7 cellular contexts compared by ENCODE assay signal in the genomic region with DNA sequence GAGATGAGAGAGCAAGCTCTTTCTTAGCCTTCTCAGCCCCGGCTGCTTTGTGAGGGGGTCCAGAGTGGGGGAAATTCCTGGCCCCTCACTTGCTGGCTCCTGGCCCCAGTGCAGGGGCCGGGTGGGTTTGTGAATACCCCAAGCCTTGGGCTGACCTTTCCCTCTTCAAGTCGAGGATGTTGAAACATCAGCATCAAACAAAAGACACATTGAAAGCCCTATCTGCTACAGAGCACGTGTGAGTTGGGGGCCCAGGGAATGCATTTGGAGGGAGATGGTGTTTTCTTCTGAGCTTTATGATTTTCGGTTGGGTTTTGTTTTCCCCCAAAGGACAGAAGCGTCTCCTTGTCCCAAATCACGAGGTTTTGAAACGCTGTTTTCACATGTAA. TPM values are rescaled to one million over a fixed set of nuclear protein-coding genes. Genes with fewer than 3 reads are reported as not detected.
A peak's percentile ranks its signal among the peaks of the same experiment; 100 is the strongest.
DNase-seq lines count a peak whose midpoint lies in the region; ATAC-seq and TF ChIP-seq lines count a peak whose summit lies in the region.

No MANE protein-coding gene starts in this region.

- H3K4me3 ChIP-seq in HUES64 (ENCODE audit: low read length) (peak overlapping the region; percentile 85), kidney epithelial cell (ENCODE audit: low read depth, low read length) (peak overlapping the region; percentile 85), stomach (peak overlapping the region; percentile 80 to 93 (median 90))

- peak overlapping the region; percentile 72 for H3K27ac ChIP-seq in HUES64 (ENCODE audit: low read depth, low read length)
- H3K27ac ChIP-seq in angular gyrus (ENCODE audit: low read depth, low read length): peak overlapping the region; percentile 17
- H3K27ac ChIP-seq in stomach: peak overlapping the region; percentile 95 to 99 (median 98)

- H3K9ac ChIP-seq in HUES64 (ENCODE audit: low read depth, low read length): peak overlapping the region; percentile 69

- DNase-seq in kidney epithelial cell (ENCODE audit: low read depth) (no peak), stomach (no peak), left lobe of liver (ENCODE audit: low spot score) (no peak)
- DNase-seq in activated CD4-positive, CD25-positive, alpha-beta regulatory T cell (lab: John Stamatoyannopoulos, UW): no peak

- no peak for ATAC-seq in left lobe of liver
- no peak for ATAC-seq in GM21786 (IDR thresholded peaks at IDR 0.05; ENCODE audit: unreplicated experiment)

- TF ChIP-seq CTCF in kidney epithelial cell (IDR thresholded peaks at IDR 0.05; ENCODE audit: insufficient read depth, low read length, poor library complexity, severe bottlenecking): no peak
- no peak for TF ChIP-seq CTCF in stomach (IDR thresholded peaks at IDR 0.05)

- under 1% methylated on average over 8 of the region's 8 CpGs for WGBS in HUES64
- WGBS in stomach, 5 donors: 8 to 15% (median 10%) methylated on average over 8 of the region's 8 CpGs

- no peaks in the 10 kb centered on the region for H3K9me3 ChIP-seq in HUES64 (ENCODE audit: insufficient read depth, low read depth, low read length)
- H3K9me3 ChIP-seq in stomach: no peaks in the 10 kb centered on the region

- 0 out of 2 replicates have a peak, but pooled peaks cover 4% of the 10 kb centered on the region for H3K27me3 ChIP-seq in HUES64 (ENCODE audit: insufficient read depth, low read length)
- no peaks in the 10 kb centered on the region for H3K27me3 ChIP-seq in kidney epithelial cell (ENCODE audit: control insufficient read depth, insufficient read depth, low read length)
- H3K27me3 ChIP-seq in stomach: no peaks in the 10 kb centered on the region

- no peak for TF ChIP-seq POLR2A in stomach (IDR thresholded peaks at IDR 0.05)

- H3K36me3 ChIP-seq in HUES64 (ENCODE audit: insufficient read depth, low read length) (no peaks in the 10 kb centered on the region), kidney epithelial cell (ENCODE audit: control insufficient read depth, insufficient read depth, low read length) (no peaks in the 10 kb centered on the region), stomach (no peaks in the 10 kb centered on the region)

- intact Hi-C loops in stomach (cut with DNase I; ENCODE audit: low total_unique reads): loop anchor here (10.0 kb wide), 2 partner anchors 63 to 123 kb away; no protein-coding TSS in a partner anchor

- no peak for TF ChIP-seq EP300 in stomach (IDR thresholded peaks at IDR 0.05)

- peaks cover 30% of the 10 kb centered on the region for H3K4me1 ChIP-seq in HUES64 (ENCODE audit: insufficient read depth, low read length)
- H3K4me1 ChIP-seq in stomach: peaks cover 56 to 80% (median 69%) of the 10 kb centered on the region in 4 donors

RNA-seq across cellular contexts. Expression of a gene that starts 2.8 kb away (rescaled TPM):
- polyA plus RNA-seq in HUES64 (2013, experiment 1 of 2): 26.8 TPM
- 29.7 TPM for polyA plus RNA-seq in HUES64 (2013, experiment 2 of 2)
- total RNA-seq in kidney epithelial cell (57.5 and 73.9 TPM in 2 replicates), stomach (100 to 1,000 TPM in 1 of 5 donors, 10 to 100 TPM in 4; 25.9 to 103 (median 67.7) TPM), left lobe of liver (15.0 TPM)
- polyA plus RNA-seq in stomach: 10 to 100 TPM; 17.7 to 20.2 (median 18.2) TPM

Comparison
In these comparisons a context has a peak if more than half of its experiments do, and no peak if none do; other contexts are left out.
1. H3K27ac ChIP-seq: peak in every context shown above with its lines; median percentile 98 in stomach; 72 in HUES64; 17 in angular gyrus.